8 cellular contexts compared by ENCODE assay signal in the genomic region with DNA sequence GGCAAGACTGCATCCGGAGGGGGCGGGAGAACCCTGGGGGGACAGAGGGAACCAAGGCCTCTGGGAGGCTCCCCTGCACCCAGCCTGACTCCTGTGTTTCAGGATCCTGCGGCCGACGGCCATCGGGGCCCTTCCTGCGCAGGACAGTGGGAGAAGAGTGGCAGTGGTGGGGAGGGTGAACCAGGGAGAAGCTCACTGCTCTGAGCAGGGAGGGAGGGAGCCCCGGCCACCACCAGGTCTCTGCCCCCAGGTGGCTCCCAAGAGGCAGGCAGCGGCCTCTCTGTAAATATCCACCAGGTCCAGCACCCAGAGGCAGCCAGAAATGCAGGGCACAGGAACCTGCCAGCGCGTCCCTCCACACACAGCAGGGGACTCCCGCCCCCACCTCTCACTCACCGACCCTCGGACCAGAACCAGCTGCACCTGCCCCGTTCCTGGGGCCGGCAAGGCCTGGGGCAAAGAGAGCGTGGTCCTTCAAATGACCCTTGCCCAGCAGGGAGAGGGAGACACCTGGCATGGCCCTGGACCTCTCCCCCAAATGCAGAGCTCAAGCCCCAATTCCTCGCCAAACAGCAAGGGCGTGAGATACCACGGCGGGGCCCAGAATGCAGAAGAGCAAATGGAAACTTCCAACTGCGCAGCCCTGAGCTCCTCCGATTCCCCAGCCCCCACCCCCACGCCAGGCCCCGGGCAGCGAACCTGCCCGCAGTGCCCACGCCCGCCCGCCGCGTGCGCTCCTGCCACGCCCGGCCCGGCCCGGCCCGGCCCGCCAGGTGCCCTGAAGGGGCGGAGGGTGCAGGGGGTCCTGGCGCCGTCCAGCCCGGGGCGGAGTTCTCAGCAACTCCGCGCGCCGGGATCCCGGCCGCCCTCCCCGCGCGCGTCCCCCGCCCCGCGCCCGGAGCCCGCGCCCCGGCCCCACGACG. TPM values are rescaled to one million over a fixed set of nuclear protein-coding genes. Genes with fewer than 3 reads are reported as not detected.
DNase-seq lines count a peak whose midpoint lies in the region; TF ChIP-seq lines count a peak whose summit lies in the region.

No MANE protein-coding gene starts in this region.

- 8 to 23% methylated on average over 6 to 63 of the region's 63 CpGs for WGBS in endodermal cell (ENCODE audit: insufficient coverage in 1 of 2, insufficient read length in 1 of 2), 2 experiments

- H3K36me3 ChIP-seq in endodermal cell (ENCODE audit: control insufficient read depth, insufficient read depth, low read length) (no peaks in the 10 kb centered on the region), neural progenitor cell (no peaks in the 10 kb centered on the region), MG63 (no peaks in the 10 kb centered on the region)

- H3K27ac Mint-ChIP-seq in activated CD4-positive, alpha-beta memory T cell treated with anti-CD3 and anti-CD28 coated beads for 36 hours, result no peak overlapping the region
- H3K27ac Mint-ChIP-seq in endodermal cell, result no peak overlapping the region
- H3K27ac Mint-ChIP-seq in neural progenitor cell, result no peak overlapping the region

- intact Hi-C loops in activated CD4-positive, alpha-beta memory T cell treated with anti-CD3 and anti-CD28 coated beads for 36 hours (cut with micrococcal nuclease), result loop anchor here (1.0 to 5.0 kb wide), 2 partner anchors 82 to 196 kb away; no protein-coding TSS in a partner anchor

- no peak overlapping the region for H3K9ac ChIP-seq in endodermal cell (ENCODE audit: extremely low read depth, low read length, poor library complexity, severe bottlenecking)
- H3K9ac ChIP-seq in neural progenitor cell, result no peak overlapping the region

- H3K27ac ChIP-seq in endodermal cell (ENCODE audit: low read depth, low read length), result no peak overlapping the region
- no peak overlapping the region for H3K27ac ChIP-seq in neural progenitor cell

- peaks cover 4% of the 10 kb centered on the region for H3K4me1 Mint-ChIP-seq in activated CD4-positive, alpha-beta memory T cell treated with anti-CD3 and anti-CD28 coated beads for 36 hours (ENCODE audit: low read depth)
- H3K4me1 Mint-ChIP-seq in endodermal cell, result no peaks in the 10 kb centered on the region
- peaks cover 22% of the 10 kb centered on the region for H3K4me1 Mint-ChIP-seq in neural progenitor cell

- H3K36me3 Mint-ChIP-seq in activated CD4-positive, alpha-beta memory T cell treated with anti-CD3 and anti-CD28 coated beads for 36 hours, result no peaks in the 10 kb centered on the region
- H3K36me3 Mint-ChIP-seq in endodermal cell (ENCODE audit: low read depth) (no peaks in the 10 kb centered on the region), neural progenitor cell (no peaks in the 10 kb centered on the region)

- peaks cover 12% of the 10 kb centered on the region for H3F3A ChIP-seq in neural progenitor cell (ENCODE audit: low read depth)

- no peaks in the 10 kb centered on the region for H3K9me3 Mint-ChIP-seq in activated CD4-positive, alpha-beta memory T cell treated with anti-CD3 and anti-CD28 coated beads for 36 hours
- H3K9me3 Mint-ChIP-seq in endodermal cell (no peaks in the 10 kb centered on the region), neural progenitor cell (no peaks in the 10 kb centered on the region)

- H3K4me2 ChIP-seq in neural progenitor cell, result peak overlapping the region; percentile 76

- TF ChIP-seq CTCF in endodermal cell (conservative IDR thresholded peaks at IDR 0.05) (peak; percentile 81), neural progenitor cell (IDR thresholded peaks at IDR 0.05) (peak; percentile 46)

- no peak overlapping the region for H2AFZ ChIP-seq in neural progenitor cell (replicated peaks)

- H3K27me3 Mint-ChIP-seq in activated CD4-positive, alpha-beta memory T cell treated with anti-CD3 and anti-CD28 coated beads for 36 hours, result peaks cover 25% of the 10 kb centered on the region
- H3K27me3 Mint-ChIP-seq in endodermal cell (ENCODE audit: insufficient read depth) (peaks cover 61% of the 10 kb centered on the region), neural progenitor cell (ENCODE audit: insufficient read depth, low read depth) (peaks cover 45% of the 10 kb centered on the region)

- POLR2A ChIA-PET in activated CD4-positive, alpha-beta memory T cell treated with anti-CD3 and anti-CD28 coated beads for 36 hours (lab: Charles Lee), result no interaction called here

- CTCF ChIA-PET in activated CD4-positive, alpha-beta memory T cell treated with anti-CD3 and anti-CD28 coated beads for 36 hours (lab: Charles Lee), result interaction anchor here (0.7 to 1.9 kb wide), 7 partner anchors 9 to 82 kb away, joined by 3 to 21 read pairs (median 4); no protein-coding TSS in a partner anchor

- peaks cover 73% of the 10 kb centered on the region for H3K27me3 ChIP-seq in endodermal cell (ENCODE audit: control insufficient read depth, insufficient read depth, low read length, poor library complexity, severe bottlenecking)
- H3K27me3 ChIP-seq in neural progenitor cell, result peaks cover 71% of the 10 kb centered on the region
- peaks cover 27% of the 10 kb centered on the region for H3K27me3 ChIP-seq in MG63

- peaks cover 9% of the 10 kb centered on the region for H4K20me1 ChIP-seq in neural progenitor cell (ENCODE audit: low read depth)

- H3K79me2 ChIP-seq in neural progenitor cell (ENCODE audit: low read depth), result no peaks in the 10 kb centered on the region

- peak overlapping the region; percentile 49 for H3K4me3 ChIP-seq in endodermal cell (ENCODE audit: low read length)
- H3K4me3 ChIP-seq in neural progenitor cell, result peak overlapping the region; percentile 28
- no peak overlapping the region for H3K4me3 ChIP-seq in MG63

- no peaks in the 10 kb centered on the region for H3K9me3 ChIP-seq in endodermal cell (ENCODE audit: control insufficient read depth, low read length)
- no peaks in the 10 kb centered on the region for H3K9me3 ChIP-seq in neural progenitor cell (ENCODE audit: low read depth)
- H3K9me3 ChIP-seq in MG63, result no peaks in the 10 kb centered on the region

- DNase-seq in NCI-H345 (lab: John Stamatoyannopoulos, UW) (peak; percentile 11), NCI-H345 treated with DMSO at 0.1 percent for 48 hours (lab: John Stamatoyannopoulos, UW; ENCODE audit: unreplicated experiment) (no peak), endodermal cell (peak; percentile 85), neural progenitor cell (ENCODE audit: low spot score) (peak; percentile 59), MG63 (no peak), NCI-H2081 (lab: John Stamatoyannopoulos, UW) (no peak), NCI-H1048 (lab: John Stamatoyannopoulos, UW) (no peak)
- DNase-seq in activated CD4-positive, alpha-beta memory T cell treated with anti-CD3 and anti-CD28 coated beads for 36 hours, result peak; percentile 62

- H3K4me1 ChIP-seq in endodermal cell (ENCODE audit: control insufficient read depth, insufficient read depth, low read length) (no peaks in the 10 kb centered on the region), neural progenitor cell (peaks cover 10% of the 10 kb centered on the region)

- peak overlapping the region; percentile 67 for H3K4me3 Mint-ChIP-seq in activated CD4-positive, alpha-beta memory T cell treated with anti-CD3 and anti-CD28 coated beads for 36 hours
- peak overlapping the region; percentile 60 for H3K4me3 Mint-ChIP-seq in endodermal cell
- peak overlapping the region; percentile 83 for H3K4me3 Mint-ChIP-seq in neural progenitor cell

RNA-seq across cellular contexts. Expression of a gene that starts 0.8 kb away (rescaled TPM):
- total RNA-seq in activated CD4-positive, alpha-beta memory T cell treated with anti-CD3 and anti-CD28 coated beads for 36 hours, result 1 to 10 TPM; 1.2 to 1.9 TPM
- total RNA-seq in endodermal cell (10 to 100 TPM in 1 of 2 donors, 1 to 10 TPM in 1; 8.1 to 13.4 TPM), neural progenitor cell (ENCODE audit: low replicate concordance) (3.5 and 6.5 TPM in 2 replicates)
- 5.3 TPM for polyA plus RNA-seq in endodermal cell (2013, experiment 1 of 2)
- polyA plus RNA-seq in endodermal cell (2013, experiment 2 of 2), result 4.2 TPM
- total RNA-seq in MG63 (2014; rRNA removed; shearing (Covaris generic); ENCODE audit: low replicate concordance), result 0.30 TPM in 1 of 2 replicates, not detected in the other

Comparison
In these comparisons a context has a peak if more than half of its experiments do, and no peak if none do; other contexts are left out.
1. DNase-seq: peak in NCI-H345 (single experiment), activated CD4-positive, alpha-beta memory T cell treated with anti-CD3 and anti-CD28 coated beads for 36 hours (single experiment), endodermal cell (single experiment) and neural progenitor cell (single experiment); none in NCI-H345 treated with DMSO at 0.1 percent for 48 hours (single experiment), MG63 (single experiment), NCI-H2081 (0 of 2) and NCI-H1048 (single experiment).
2. Peak in every context shown above with its lines, with median percentiles within 50 percentile points of each other: H3K4me3 Mint-ChIP-seq.